ENCODE assay signal across 8 cellular contexts in genomic region chr2:128318245-128318644, GRCh38. TPM values are rescaled to one million over a fixed set of nuclear protein-coding genes. Genes with fewer than 3 reads are reported as not detected.
DNase-seq lines count a peak whose midpoint lies in the region; ATAC-seq and TF ChIP-seq lines count a peak whose summit lies in the region.
"Not testable (repeated sequence)": the region's sequence is repeated elsewhere in the genome, so short reads cannot be mapped to it uniquely, and the experiment has no call there.

No MANE protein-coding gene starts in this region.

- peak overlapping the region in 2 of 3 donors; percentile 74 to 88 for H3K4me3 Mint-ChIP-seq in T-cell
- H3K4me3 Mint-ChIP-seq in natural killer cell, result peak overlapping the region; percentile 49

- peaks cover 15% of the 10 kb centered on the region; the same call in 1 of the 2 replicates for H3K36me3 ChIP-seq in HUES48 (ENCODE audit: control insufficient read depth, insufficient read depth, low read length)
- H3K36me3 ChIP-seq in ascending aorta, result not testable (repeated sequence)
- peaks cover 0 to 17% (median 0%) of the 10 kb centered on the region in 3 donors for H3K36me3 ChIP-seq in tibial nerve

- not testable (repeated sequence) for H3K27me3 Mint-ChIP-seq in T-cell; natural killer cell (ENCODE audit: low read depth in 2 of 2)

- H3K9ac ChIP-seq in HUES48 (ENCODE audit: low read depth, low read length), result not testable (repeated sequence)

- not testable (repeated sequence) for H3K27ac ChIP-seq in HUES48 (ENCODE audit: low read depth, low read length); ascending aorta; tibial nerve

- not testable (repeated sequence) for TF ChIP-seq POLR2A in tibial nerve (IDR thresholded peaks at IDR 0.05)

- not testable (repeated sequence) for TF ChIP-seq CTCF in ascending aorta (IDR thresholded peaks at IDR 0.05); natural killer cell (IDR thresholded peaks at IDR 0.05); tibial nerve (IDR thresholded peaks at IDR 0.05)

- H3K4me1 ChIP-seq in HUES48 (ENCODE audit: control insufficient read depth, insufficient read depth, low read length) (peaks cover 29% of the 10 kb centered on the region), ascending aorta (peaks cover 18 to 31% of the 10 kb centered on the region in 2 donors), tibial nerve (peaks cover 0 to 84% (median 45%) of the 10 kb centered on the region in 4 donors)

- H3K36me3 Mint-ChIP-seq in T-cell, natural killer cell: not testable (repeated sequence)

- DNase-seq in T-cell, result peak in 10 of 34 experiments; percentile 18 to 35 (median 23)
- DNase-seq in ascending aorta (ENCODE audit: low spot score in 2 of 2), result peak; percentile 7 to 64
- DNase-seq in Right ventricle myocardium inferior (ENCODE audit: missing footprints), result peak; percentile 73
- peak; percentile 34 for DNase-seq in natural killer cell
- peak in 1 of 2 donors; percentile 13 for DNase-seq in tibial nerve (ENCODE audit: low spot score in 2 of 2)

- peak overlapping the region; percentile 86 for H3K4me3 ChIP-seq in HUES48 (ENCODE audit: low read depth, low read length)
- H3K4me3 ChIP-seq in ascending aorta, result peak overlapping the region; percentile 66 to 67
- H3K4me3 ChIP-seq in tibial nerve, result peak overlapping the region; percentile 64 to 92 (median 76)

- no CpG with 5 or more reads among the region's 55 CpGs for WGBS in tibial nerve, 2 donors

- H3K9me3 Mint-ChIP-seq in T-cell, natural killer cell: not testable (repeated sequence)

- POLR2A ChIA-PET in T-cell (lab: Charles Lee), result not testable (repeated sequence)

- H3K27ac Mint-ChIP-seq in T-cell, natural killer cell: not testable (repeated sequence)

- H3K4me1 Mint-ChIP-seq in T-cell (peaks cover 42 to 50% (median 45%) of the 10 kb centered on the region in 3 donors), natural killer cell (peaks cover 46 to 53% of the 10 kb centered on the region in 2 donors)

- CTCF ChIA-PET in T-cell (lab: Charles Lee), result not testable (repeated sequence)

- not testable (repeated sequence) for TF ChIP-seq EP300 in tibial nerve (IDR thresholded peaks at IDR 0.05)

- not testable (repeated sequence) for H3K9me3 ChIP-seq in HUES48 (ENCODE audit: control insufficient read depth, insufficient read depth, low read length); ascending aorta; tibial nerve

- intact Hi-C loops in ascending aorta (cut with DNase I) (loop anchor here (5.0 kb wide), 2 partner anchors 291 to 1559 kb away; partner anchors contain the start of gene SAP130), natural killer cell (cut with micrococcal nuclease) (loop anchor here (5.0 kb wide), 1 partner anchor 46 kb away; no protein-coding TSS in a partner anchor)
- intact Hi-C loops in Right ventricle myocardium inferior (cut with DNase I), result not testable (repeated sequence)

- ATAC-seq in GM18498 (IDR thresholded peaks at IDR 0.05; ENCODE audit: unreplicated experiment) (peak; percentile 19), HG02571 (IDR thresholded peaks at IDR 0.05; ENCODE audit: unreplicated experiment) (peak; percentile 3), T-cell (replicated peaks in 1 of 4) (peak; percentile 18 to 29 (median 22)), natural killer cell (peak; percentile 6 to 20 (median 18))
- not testable (repeated sequence) for ATAC-seq in Right ventricle myocardium inferior

- peaks cover 23% of the 10 kb centered on the region for H3K27me3 ChIP-seq in HUES48 (ENCODE audit: control insufficient read depth, insufficient read depth, low read length)
- not testable (repeated sequence) for H3K27me3 ChIP-seq in ascending aorta, tibial nerve

RNA-seq across cellular contexts. Expression of gene HS6ST1, which starts 0.4 kb away (rescaled TPM):
- 10 to 100 TPM in 3 of 5 donors, 1 to 10 TPM in 2; 7.6 to 15.6 (median 15.4) TPM for total RNA-seq in T-cell
- total RNA-seq in ascending aorta, result 42.7 TPM
- total RNA-seq in Right ventricle myocardium inferior, result 34.9 TPM
- 10 to 100 TPM; 18.9 to 35.9 (median 28.8) TPM for total RNA-seq in natural killer cell
- total RNA-seq in tibial nerve, result 10 to 100 TPM; 21.6 to 51.6 (median 39.3) TPM
